Comparison of ENCODE assay signal across 8 cellular contexts in genomic region chr5:139788294-139788875, GRCh38. TPM values are rescaled to one million over a fixed set of nuclear protein-coding genes. Genes with fewer than 3 reads are reported as not detected.
A peak's percentile ranks its signal among the peaks of the same experiment; 100 is the strongest.
DNase-seq lines count a peak whose midpoint lies in the region; ATAC-seq and TF ChIP-seq lines count a peak whose summit lies in the region.

No MANE protein-coding gene starts in this region.

- H3K9me3 ChIP-seq in ES-I3 (ENCODE audit: control insufficient read depth, insufficient read depth, low read length) = no peaks in the 10 kb centered on the region
- no peaks in the 10 kb centered on the region for H3K9me3 ChIP-seq in hepatocyte (ENCODE audit: low read depth)
- no peaks in the 10 kb centered on the region for H3K9me3 ChIP-seq in Karpas-422 (ENCODE audit: low read length)

- DNase-seq in amygdala (lab: John Stamatoyannopoulos, UW) (peak in 54 of 56 donors; percentile 75 to 95 (median 88)), hepatocyte (ENCODE audit: low spot score) (no peak), retina (peak; percentile 64), NCI-H524 treated with DMSO at 0.1 percent for 48 hours (lab: John Stamatoyannopoulos, UW) (no peak), Karpas-422 (no peak)

- H3K4me3 ChIP-seq in hepatocyte (no peak overlapping the region), Karpas-422 (ENCODE audit: low read length) (no peak overlapping the region)

- H3K9me2 ChIP-seq in hepatocyte (replicated peaks; ENCODE audit: insufficient read depth) (no peaks in the 10 kb centered on the region), Karpas-422 (replicated peaks; ENCODE audit: insufficient read depth, low read length) (no peaks in the 10 kb centered on the region)

- H3K27me3 ChIP-seq in hepatocyte (peaks cover 28% of the 10 kb centered on the region), Karpas-422 (ENCODE audit: low read length) (no peaks in the 10 kb centered on the region)

- H3K27ac ChIP-seq in hepatocyte (no peak overlapping the region), Karpas-422 (ENCODE audit: low read length) (no peak overlapping the region)

- peak overlapping the region; percentile 31; the same call in 1 of the 2 replicates for H3K9ac ChIP-seq in ES-I3 (ENCODE audit: low read depth, low read length)
- H3K9ac ChIP-seq in Karpas-422 (ENCODE audit: low read length) = no peak overlapping the region

- H3K36me3 ChIP-seq in ES-I3 (ENCODE audit: insufficient read depth, low read length) = no peaks in the 10 kb centered on the region
- no peaks in the 10 kb centered on the region for H3K36me3 ChIP-seq in hepatocyte (replicated peaks; ENCODE audit: insufficient read depth, low read depth)
- H3K36me3 ChIP-seq in Karpas-422 (ENCODE audit: insufficient read depth, low read length) = no peaks in the 10 kb centered on the region

- no peak for ATAC-seq in GM19324 (IDR thresholded peaks at IDR 0.05; ENCODE audit: low FRiP score, unreplicated experiment)
- ATAC-seq in GM18511 (IDR thresholded peaks at IDR 0.05; ENCODE audit: unreplicated experiment) = no peak

- H4K20me1 ChIP-seq in hepatocyte (ENCODE audit: insufficient read depth, poor library complexity, severe bottlenecking) (no peaks in the 10 kb centered on the region), Karpas-422 (ENCODE audit: insufficient read depth, low read depth, low read length) (no peaks in the 10 kb centered on the region)

- no peak for TF ChIP-seq CTCF in hepatocyte (IDR thresholded peaks at IDR 0.05; ENCODE audit: poor library complexity)

- peaks cover 15% of the 10 kb centered on the region; the same call in 1 of the 2 replicates for H3K4me1 ChIP-seq in ES-I3 (ENCODE audit: insufficient read depth, low read length)
- peaks cover 3% of the 10 kb centered on the region for H3K4me1 ChIP-seq in hepatocyte (ENCODE audit: insufficient read depth)
- H3K4me1 ChIP-seq in Karpas-422 (ENCODE audit: low read length) = 0 out of 2 replicates have a peak, but pooled peaks cover 3% of the 10 kb centered on the region

- 63% methylated on average over 32 of the region's 32 CpGs for WGBS in hepatocyte (ENCODE audit: low lambda C conversion rate, missing lambda C conversion rate)

- H2AFZ ChIP-seq in hepatocyte (peak overlapping the region; percentile 86), Karpas-422 (ENCODE audit: low read length) (no peak overlapping the region)

- H3K4me2 ChIP-seq in hepatocyte (peak overlapping the region; percentile 96), Karpas-422 (ENCODE audit: low read depth, low read length, poor library complexity, severe bottlenecking) (no peak overlapping the region)

- H3K79me2 ChIP-seq in hepatocyte (no peaks in the 10 kb centered on the region), Karpas-422 (ENCODE audit: low read length) (no peaks in the 10 kb centered on the region)

RNA-seq across cellular contexts. Expression of gene PSD2, which starts 7.2 kb away (rescaled TPM):
- not detected in 2 replicates for total RNA-seq in hepatocyte
- polyA plus RNA-seq in hepatocyte = 0.54 TPM in 1 of 2 replicates, not detected in the other
- not detected in 2 replicates for total RNA-seq in Karpas-422 (2014; rRNA removed; shearing (Covaris generic); ENCODE audit: low replicate concordance)

Comparison
In these comparisons a context has a peak if more than half of its experiments do, and no peak if none do; other contexts are left out.
1. DNase-seq: peak in amygdala (54 of 56) and retina (single experiment); none in hepatocyte (single experiment), NCI-H524 treated with DMSO at 0.1 percent for 48 hours (single experiment) and Karpas-422 (single experiment).